8 cellular contexts compared by ENCODE assay signal in the genomic region with DNA sequence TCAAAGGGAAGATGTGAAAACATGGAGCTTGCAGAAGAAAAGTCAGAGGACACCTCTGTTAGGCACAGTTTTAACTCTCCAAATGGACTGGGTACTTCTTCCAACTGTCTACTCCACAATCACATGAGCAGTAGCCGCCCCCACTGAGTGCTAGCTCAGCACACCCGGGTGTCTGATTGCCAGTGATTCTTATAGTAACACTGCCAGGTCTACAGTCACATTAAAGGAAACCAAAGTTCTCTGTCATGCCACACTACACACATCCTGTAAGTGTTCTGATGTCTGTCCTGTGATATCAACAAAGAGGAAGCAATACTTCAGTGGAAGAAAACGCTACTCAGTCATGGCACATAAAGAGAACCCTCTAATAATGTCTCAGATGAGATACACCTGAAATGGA. TPM values are rescaled to one million over a fixed set of nuclear protein-coding genes. Genes with fewer than 3 reads are reported as not detected.
A peak's percentile ranks its signal among the peaks of the same experiment; 100 is the strongest.
DNase-seq lines count a peak whose midpoint lies in the region; ATAC-seq and TF ChIP-seq lines count a peak whose summit lies in the region.

A gene (minus strand): TSS at position 84 of the 400 bp plus-strand sequence. CDS start 61 bp downstream, at position 23.

- H3K4me1 Mint-ChIP-seq in CD8-positive, alpha-beta T cell (ENCODE audit: low read depth), result peaks cover 43% of the 10 kb centered on the region
- peaks cover 40% of the 10 kb centered on the region for H3K4me1 Mint-ChIP-seq in stimulated activated memory B cell treated with anti-CD40 and anti-IgM and Interleukin-4, amounts not matched to agents 10 μg/mL and 1 μg/mL and 100 μg/mL, for 72 hours

- H3K4me3 ChIP-seq in CD8-positive, alpha-beta T cell (ENCODE audit: low read depth, low read length), result peak within 1 kb of the TSS; percentile 26

- H3K9me3 ChIP-seq in CD8-positive, alpha-beta T cell (ENCODE audit: low read length), result no peaks in the 10 kb centered on the region

- POLR2A ChIA-PET in CD8-positive, alpha-beta T cell (lab: Charles Lee), result interaction anchor here (0.7 to 2.5 kb wide), 2 partner anchors 34 to 83 kb away, joined by 3 to 14 read pairs; a partner anchor contains a TSS

- H3K36me3 Mint-ChIP-seq in CD8-positive, alpha-beta T cell, result peaks cover 4% of the 10 kb centered on the region
- H3K36me3 Mint-ChIP-seq in stimulated activated memory B cell treated with anti-CD40 and anti-IgM and Interleukin-4, amounts not matched to agents 10 μg/mL and 1 μg/mL and 100 μg/mL, for 72 hours, result no peaks in the 10 kb centered on the region

- CTCF ChIA-PET in CD8-positive, alpha-beta T cell (lab: Charles Lee), result no interaction called here

- peak; percentile 94 for ATAC-seq in CD8-positive, alpha-beta T cell
- peak; percentile 87 for ATAC-seq in GM21423 (IDR thresholded peaks at IDR 0.05; ENCODE audit: unreplicated experiment)
- peak; percentile 94 for ATAC-seq in stimulated activated memory B cell treated with anti-CD40 and anti-IgM and Interleukin-4, amounts not matched to agents 10 μg/mL and 1 μg/mL and 100 μg/mL, for 72 hours

- no peaks in the 10 kb centered on the region for H3K27me3 ChIP-seq in CD8-positive, alpha-beta T cell (ENCODE audit: insufficient read depth, low read length)

- no peaks in the 10 kb centered on the region for H3K36me3 ChIP-seq in CD8-positive, alpha-beta T cell (ENCODE audit: insufficient read depth, low read length)

- DNase-seq in CD8-positive, alpha-beta T cell, result peak; percentile 24 to 72 (median 37)
- DNase-seq in KBM-7 (peak; percentile 54), inferior parietal cortex (ENCODE audit: extremely low spot score) (peak; percentile 37), DMS53 treated with DMSO at 0.1 percent for 48 hours (lab: John Stamatoyannopoulos, UW; ENCODE audit: unreplicated experiment) (no peak), HT-29 (ENCODE audit: low spot score) (no peak)
- peak; percentile 52 for DNase-seq in activated CD8-positive, alpha-beta memory T cell treated with anti-CD3 and anti-CD28 coated beads, Interleukin-2, amount 50 U/mL, for 4 hours

- peak within 1 kb of the TSS; percentile 95 for H3K27ac Mint-ChIP-seq in CD8-positive, alpha-beta T cell
- H3K27ac Mint-ChIP-seq in stimulated activated memory B cell treated with anti-CD40 and anti-IgM and Interleukin-4, amounts not matched to agents 10 μg/mL and 1 μg/mL and 100 μg/mL, for 72 hours, result peak within 1 kb of the TSS; percentile 98

- no peaks in the 10 kb centered on the region for H3K9me3 Mint-ChIP-seq in CD8-positive, alpha-beta T cell
- no peaks in the 10 kb centered on the region for H3K9me3 Mint-ChIP-seq in stimulated activated memory B cell treated with anti-CD40 and anti-IgM and Interleukin-4, amounts not matched to agents 10 μg/mL and 1 μg/mL and 100 μg/mL, for 72 hours

- H3K4me3 Mint-ChIP-seq in CD8-positive, alpha-beta T cell, result peak within 1 kb of the TSS; percentile 84
- H3K4me3 Mint-ChIP-seq in stimulated activated memory B cell treated with anti-CD40 and anti-IgM and Interleukin-4, amounts not matched to agents 10 μg/mL and 1 μg/mL and 100 μg/mL, for 72 hours, result peak within 1 kb of the TSS; percentile 77

- no peak for TF ChIP-seq CTCF in CD8-positive, alpha-beta T cell (IDR thresholded peaks at IDR 0.05)

- H3K27me3 Mint-ChIP-seq in CD8-positive, alpha-beta T cell (ENCODE audit: low read depth), result no peaks in the 10 kb centered on the region
- H3K27me3 Mint-ChIP-seq in stimulated activated memory B cell treated with anti-CD40 and anti-IgM and Interleukin-4, amounts not matched to agents 10 μg/mL and 1 μg/mL and 100 μg/mL, for 72 hours, result no peaks in the 10 kb centered on the region

- peaks cover 22% of the 10 kb centered on the region for H3K4me1 ChIP-seq in CD8-positive, alpha-beta T cell (ENCODE audit: insufficient read depth, low read length)

- H3K27ac ChIP-seq in CD8-positive, alpha-beta T cell (ENCODE audit: low read depth, low read length), result peak within 1 kb of the TSS; percentile 26

- in situ Hi-C loops in KBM-7 (cut with MboI; ENCODE audit: low pct_unique_long_range_greater_than_20kb, low sequenced_read_pairs), result no loop called here

- intact Hi-C loops in CD8-positive, alpha-beta T cell (cut with DNase I, micrococcal nuclease), result loop anchor here in 1 of 2 experiments (2.0 kb wide), 1 partner anchor 58 kb away; no protein-coding TSS in a partner anchor

RNA-seq across cellular contexts. Expression of the gene that starts here (rescaled TPM):
- 1 to 10 TPM; 1.6 to 3.8 TPM for total RNA-seq in CD8-positive, alpha-beta T cell
- not detected in 2 replicates for total RNA-seq in HT-29 (2014; rRNA removed; shearing (Covaris generic))

Comparison
In these comparisons a context has a peak if more than half of its experiments do, and no peak if none do; other contexts are left out.
1. DNase-seq: peak in CD8-positive, alpha-beta T cell (7 of 7), KBM-7 (single experiment), activated CD8-positive, alpha-beta memory T cell treated with anti-CD3 and anti-CD28 coated beads, Interleukin-2, amount 50 U/mL, for 4 hours (single experiment) and inferior parietal cortex (single experiment); none in DMS53 treated with DMSO at 0.1 percent for 48 hours (single experiment) and HT-29 (single experiment).
2. Peak in every context shown above with its lines, with median percentiles within 50 percentile points of each other: ATAC-seq.